23 cellular contexts compared by ENCODE assay signal in genomic region chr10:114664127-114664526, GRCh38. TPM values are rescaled to one million over a fixed set of nuclear protein-coding genes. Genes with fewer than 3 reads are reported as not detected.
DNase-seq lines count a peak whose midpoint lies in the region; ATAC-seq and TF ChIP-seq lines count a peak whose summit lies in the region.
"Had no signal": no experiment of that assay in that cellular context is flagged by ENCODE, and none has a peak within 500 bp of the region (broad histone marks: within the 10 kb centered on the region; RNA-seq: fewer than 3 reads in every experiment).

No MANE protein-coding gene starts in this region.

- H3K9me3 Mint-ChIP-seq in type B pancreatic cell, result peaks cover 7% of the 10 kb centered on the region
- H3K9me3 Mint-ChIP-seq: activated naive CD8-positive, alpha-beta T cell treated with anti-CD3 and anti-CD28 coated beads, Interleukin-2, amount 10 ng/mL, durations not matched to agents 7 days and 5 days; stimulated activated naive CD8-positive, alpha-beta T cell treated with anti-CD3 and anti-CD28 coated beads, Interleukin-15, Interleukin-2, amounts not matched to agents 100 ng/mL and 50 ng/mL, for 24 hours; T-helper 2 cell treated with Interferon-gamma antibody and Interleukin-4, amounts not matched to agents 5 μg/mL and 100 μg/mL, for 36 hours had no signal

- peak overlapping the region; percentile 88 for H3K27ac Mint-ChIP-seq in type B pancreatic cell
- H3K27ac Mint-ChIP-seq: activated naive CD8-positive, alpha-beta T cell treated with anti-CD3 and anti-CD28 coated beads, Interleukin-2, amount 10 ng/mL, durations not matched to agents 7 days and 5 days; H9; stimulated activated naive CD8-positive, alpha-beta T cell treated with anti-CD3 and anti-CD28 coated beads, Interleukin-15, Interleukin-2, amounts not matched to agents 100 ng/mL and 50 ng/mL, for 24 hours; T-helper 2 cell treated with Interferon-gamma antibody and Interleukin-4, amounts not matched to agents 5 μg/mL and 100 μg/mL, for 36 hours had no signal

- H3K27me3 ChIP-seq in body of pancreas, result no peaks in the 10 kb centered on the region
- H3K27me3 ChIP-seq: BE2C had no signal

- TF ChIP-seq CTCF in body of pancreas (IDR thresholded peaks at IDR 0.05), result no peak
- TF ChIP-seq CTCF in type B pancreatic cell (conservative IDR thresholded peaks at IDR 0.05), result no peak
- TF ChIP-seq CTCF in foreskin fibroblast (IDR thresholded peaks at IDR 0.05; ENCODE audit: low read depth, low read length), result no peak

- 58 to 68% methylated on average over 4 of the region's 4 CpGs for WGBS in body of pancreas, 2 donors

- H3K36me3 ChIP-seq in body of pancreas (replicated peaks in 1 of 2; ENCODE audit: insufficient read depth in 1 of 2, low read depth in 2 of 2), result no peaks in the 10 kb centered on the region
- H3K36me3 ChIP-seq: BE2C, thoracic aorta had no signal

- ATAC-seq in Right ventricle myocardium superior (ENCODE audit: poor library complexity) (peak; percentile 3), left ventricle myocardium superior (no peak), body of pancreas (peak; percentile 16)
- no peak for ATAC-seq in stimulated activated naive CD8-positive, alpha-beta T cell treated with anti-CD3 and anti-CD28 coated beads, Interleukin-15, Interleukin-2, amounts not matched to agents 100 U/mL and 50 U/mL, for 24 hours

- H3K27me3 Mint-ChIP-seq in type B pancreatic cell, result no peaks in the 10 kb centered on the region
- H3K27me3 Mint-ChIP-seq: stimulated activated naive CD8-positive, alpha-beta T cell treated with anti-CD3 and anti-CD28 coated beads, Interleukin-15, Interleukin-2, amounts not matched to agents 100 ng/mL and 50 ng/mL, for 24 hours had no signal

- H3K27ac ChIP-seq in body of pancreas, result peak overlapping the region; percentile 44 to 81 (median 64)
- H3K27ac ChIP-seq: epithelial cell of prostate, thoracic aorta had no signal

- H3K4me3 ChIP-seq in body of pancreas, result no peak overlapping the region
- no peak overlapping the region for H3K4me3 ChIP-seq in foreskin fibroblast (ENCODE audit: low read depth in 1 of 2, low read length in 2 of 2)
- H3K4me3 ChIP-seq: thoracic aorta had no signal

- no peaks in the 10 kb centered on the region for H3K9me3 ChIP-seq in body of pancreas
- H3K9me3 ChIP-seq: BE2C, thoracic aorta had no signal

- peak overlapping the region; percentile 5 for H3K4me3 Mint-ChIP-seq in type B pancreatic cell
- H3K4me3 Mint-ChIP-seq: activated naive CD8-positive, alpha-beta T cell treated with anti-CD3 and anti-CD28 coated beads, Interleukin-2, amount 10 ng/mL, durations not matched to agents 7 days and 5 days; H9; stimulated activated naive CD8-positive, alpha-beta T cell treated with anti-CD3 and anti-CD28 coated beads, Interleukin-15, Interleukin-2, amounts not matched to agents 100 ng/mL and 50 ng/mL, for 24 hours; T-helper 2 cell treated with Interferon-gamma antibody and Interleukin-4, amounts not matched to agents 5 μg/mL and 100 μg/mL, for 36 hours had no signal

- DNase-seq in Right ventricle myocardium superior, result no peak
- no peak for DNase-seq in left ventricle myocardium superior
- no peak for DNase-seq in body of pancreas
- DNase-seq in left kidney (ENCODE audit: low read depth, low spot score), result peak; percentile 37
- DNase-seq in type B pancreatic cell (ENCODE audit: extremely low spot score, unreplicated experiment), result no peak
- no peak for DNase-seq in foreskin fibroblast
- DNase-seq in stimulated activated naive CD8-positive, alpha-beta T cell treated with anti-CD3 and anti-CD28 coated beads, Interleukin-15, Interleukin-2, amounts not matched to agents 100 U/mL and 50 U/mL, for 24 hours, result no peak
- DNase-seq: activated CD4-positive, alpha-beta T cell treated with anti-CD3 and anti-CD28 coated beads for 48 hours; activated gamma-delta T cell; activated naive CD8-positive, alpha-beta T cell treated with anti-CD3 and anti-CD28 coated beads, Interleukin-2, amount 10 ng/mL, durations not matched to agents 7 days and 5 days; activated T-cell treated with anti-CD3 and anti-CD28 coated beads, Interleukin-2, amount 50 U/mL, for 1 hour; BE2C; DMS53; GDM1; mesendoderm; NCI-H1105; NCI-H345; NCI-H82 had no signal

- no peak for TF ChIP-seq POLR2A in body of pancreas (IDR thresholded peaks at IDR 0.05)

- H3K4me1 ChIP-seq in body of pancreas, result peaks cover 38% of the 10 kb centered on the region

- intact Hi-C loops in Right ventricle myocardium superior (cut with DNase I), result no loop called here
- intact Hi-C loops in left ventricle myocardium superior (cut with micrococcal nuclease), result no loop called here
- intact Hi-C loops in body of pancreas (cut with DNase I), result no loop called here

- H3K36me3 Mint-ChIP-seq in type B pancreatic cell, result no peaks in the 10 kb centered on the region
- H3K36me3 Mint-ChIP-seq: activated naive CD8-positive, alpha-beta T cell treated with anti-CD3 and anti-CD28 coated beads, Interleukin-2, amount 10 ng/mL, durations not matched to agents 7 days and 5 days had no signal

- peaks cover 21% of the 10 kb centered on the region for H3K4me1 Mint-ChIP-seq in type B pancreatic cell (ENCODE audit: unreplicated experiment)
- H3K4me1 Mint-ChIP-seq: activated naive CD8-positive, alpha-beta T cell treated with anti-CD3 and anti-CD28 coated beads, Interleukin-2, amount 10 ng/mL, durations not matched to agents 7 days and 5 days had no signal

RNA-seq across cellular contexts. Expression of gene ABLIM1, which starts 6.1 kb away (rescaled TPM):
- total RNA-seq in Right ventricle myocardium superior (772 TPM), left ventricle myocardium superior (808 TPM), body of pancreas (10 to 100 TPM; 34.6 to 54.7 TPM), type B pancreatic cell (ENCODE audit: low replicate concordance) (77.7 and 143 TPM in 2 replicates)

Comparison
In these comparisons a context has a peak if more than half of its experiments do, and no peak if none do; other contexts are left out.
1. ATAC-seq: peak in Right ventricle myocardium superior (single experiment) and body of pancreas (single experiment); none in left ventricle myocardium superior (single experiment) and stimulated activated naive CD8-positive, alpha-beta T cell treated with anti-CD3 and anti-CD28 coated beads, Interleukin-15, Interleukin-2, amounts not matched to agents 100 U/mL and 50 U/mL, for 24 hours (single experiment).